Comparison of ENCODE assay signal across 17 cellular contexts in genomic region chr14:31897581-31898186, GRCh38.
DNase-seq lines count a peak whose midpoint lies in the region; ATAC-seq and TF ChIP-seq lines count a peak whose summit lies in the region.
"Had no signal": no experiment of that assay in that cellular context is flagged by ENCODE, and none has a peak within 500 bp of the region (broad histone marks: within the 10 kb centered on the region; RNA-seq: fewer than 3 reads in every experiment).

No MANE protein-coding gene starts in this region.

- DNase-seq in NCI-H446 treated with DMSO at 0.1 percent for 48 hours (lab: John Stamatoyannopoulos, UW) (peak; percentile 31), NCI-H446 (lab: John Stamatoyannopoulos, UW) (no peak), SKM-1 (lab: John Stamatoyannopoulos, UW; ENCODE audit: unreplicated experiment) (peak; percentile 27), fibroblast of peridontal ligament (ENCODE audit: extremely low read depth) (peak; percentile 65), sciatic nerve (ENCODE audit: low spot score) (no peak)
- DNase-seq: activated CD4-positive, alpha-beta T cell treated with anti-CD3 and anti-CD28 coated beads, Interleukin-2, amount 50 U/mL, for 48 hours; activated T-cell treated with anti-CD3 and anti-CD28 coated beads, Interleukin-2, amount 50 U/mL, for 72 hours; CD4-positive, alpha-beta T cell; DND-41; NCI-H1436; stimulated activated naive CD4-positive, alpha-beta T cell; trophoblast cell had no signal

- intact Hi-C loops in sciatic nerve (cut with DNase I): no loop called here

- ATAC-seq in sciatic nerve: peak; percentile 23
- no peak for ATAC-seq in GM18867 (IDR thresholded peaks at IDR 0.05; ENCODE audit: unreplicated experiment)
- ATAC-seq in HG02678 (IDR thresholded peaks at IDR 0.05; ENCODE audit: unreplicated experiment): no peak
- ATAC-seq in GM18505 (IDR thresholded peaks at IDR 0.05; ENCODE audit: unreplicated experiment): no peak
- ATAC-seq: activated T-cell treated with anti-CD3 and anti-CD28 coated beads, Interleukin-2, amount 50 U/mL, for 72 hours; gastroesophageal sphincter; natural killer cell treated with Interleukin-12 subunit alpha and Interleukin-12 subunit beta and Interleukin-15 and Interleukin-18, amount 100 ng/mL, for 72 hours had no signal

- TF ChIP-seq POLR2A in GM18505 (IDR thresholded peaks at IDR 0.05; ENCODE audit: borderline replicate concordance, extremely low read depth, insufficient read depth, insufficient read length): no peak

Comparison
In these comparisons a context has a peak if more than half of its experiments do, and no peak if none do; other contexts are left out.
1. DNase-seq: peak in NCI-H446 treated with DMSO at 0.1 percent for 48 hours (single experiment), SKM-1 (single experiment) and fibroblast of peridontal ligament (single experiment); none in NCI-H446 (0 of 2) and sciatic nerve (single experiment).